ENCODE assay signal across 9 cellular contexts in the genomic region with DNA sequence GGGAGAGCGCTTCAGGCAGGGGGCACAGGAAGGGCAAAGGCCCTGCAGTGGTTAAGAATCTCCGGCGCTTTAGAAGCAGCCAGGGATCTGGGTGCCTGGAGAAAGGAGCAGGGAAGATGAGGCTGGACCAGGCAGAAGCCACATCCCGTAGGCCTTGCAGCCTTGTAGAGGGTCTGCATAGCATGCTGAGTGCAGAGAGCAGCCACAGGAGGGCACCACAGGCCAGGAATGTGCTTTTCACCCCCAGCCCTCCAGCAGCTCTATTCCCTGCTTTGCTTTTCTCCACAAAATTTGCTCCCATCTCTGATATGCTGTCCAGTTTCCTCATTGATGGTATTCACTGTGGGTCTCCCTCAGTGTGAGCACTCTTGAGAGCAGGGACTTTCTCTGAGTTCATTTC. TPM values are rescaled to one million over a fixed set of nuclear protein-coding genes. Genes with fewer than 3 reads are reported as not detected.
DNase-seq lines count a peak whose midpoint lies in the region; ATAC-seq, FAIRE-seq and TF ChIP-seq lines count a peak whose summit lies in the region.
"Had no signal": no experiment of that assay in that cellular context is flagged by ENCODE, and none has a peak within 500 bp of the region (broad histone marks: within the 10 kb centered on the region; RNA-seq: fewer than 3 reads in every experiment).

No MANE protein-coding gene starts in this region.

- H3K9me3 Mint-ChIP-seq in stimulated activated memory B cell treated with anti-CD40 and anti-IgM and Interleukin-4, amounts not matched to agents 10 μg/mL and 1 μg/mL and 100 μg/mL, for 72 hours = no peaks in the 10 kb centered on the region
- H3K9me3 Mint-ChIP-seq: naive B cell had no signal

- in situ Hi-C loops in K562 (cut with MboI) = loop anchor here (5.0 kb wide), 1 partner anchor 112 kb away; no protein-coding TSS in a partner anchor

- no peak overlapping the region for H3K27ac Mint-ChIP-seq in stimulated activated memory B cell treated with anti-CD40 and anti-IgM and Interleukin-4, amounts not matched to agents 10 μg/mL and 1 μg/mL and 100 μg/mL, for 72 hours
- H3K27ac Mint-ChIP-seq: naive B cell had no signal

- H3K36me3 Mint-ChIP-seq in stimulated activated memory B cell treated with anti-CD40 and anti-IgM and Interleukin-4, amounts not matched to agents 10 μg/mL and 1 μg/mL and 100 μg/mL, for 72 hours = no peaks in the 10 kb centered on the region
- H3K36me3 Mint-ChIP-seq: naive B cell had no signal

- no peak overlapping the region for H3K27ac ChIP-seq in K562 (ENCODE audit: extremely low read depth, low read depth, low read length)

- 85% methylated on average over 3 of the region's 4 CpGs for WGBS in K562 (ENCODE audit: insufficient coverage, low coverage, missing lambda C conversion rate)

- H3K9me1 ChIP-seq in K562 (ENCODE audit: control insufficient read depth, insufficient read depth, low read length) = no peaks in the 10 kb centered on the region

- intact Hi-C loops in K562 (cut with micrococcal nuclease) = loop anchor here (5.0 kb wide), 2 partner anchors 52 to 112 kb away; partner anchors contain the start of genes OVOL3 and POLR2I

- no peak overlapping the region for H3K9ac ChIP-seq in K562 (ENCODE audit: insufficient read depth in 1 of 2, low read depth in 2 of 2, low read length in 2 of 2)

- no peak for TF ChIP-seq EP300 in K562 (IDR thresholded peaks at IDR 0.05; ENCODE audit: low read length)

- peaks cover 5% of the 10 kb centered on the region; the same call in 1 of the 2 replicates for H4K20me1 ChIP-seq in K562 (replicated peaks; ENCODE audit: control insufficient read depth, insufficient read depth, low read length)

- H3K4me3 Mint-ChIP-seq in stimulated activated memory B cell treated with anti-CD40 and anti-IgM and Interleukin-4, amounts not matched to agents 10 μg/mL and 1 μg/mL and 100 μg/mL, for 72 hours = no peak overlapping the region

- TF ChIP-seq POLR2A in K562 (conservative IDR thresholded peaks at IDR 0.05) = no peak

- no peak overlapping the region for H3K4me2 ChIP-seq in K562 (ENCODE audit: insufficient read depth, low read length)

- POLR2A ChIA-PET in K562 (lab: Yijun Ruan, JAX) = interaction anchor here (1.2 kb wide), 1 partner anchor 23 kb away, joined by 3 read pairs; no protein-coding TSS in a partner anchor

- no peaks in the 10 kb centered on the region for H3K27me3 ChIP-seq in K562 (ENCODE audit: control insufficient read depth in 2 of 2, insufficient read depth in 2 of 2, low read length in 2 of 2)

- H3K27me3 Mint-ChIP-seq in stimulated activated memory B cell treated with anti-CD40 and anti-IgM and Interleukin-4, amounts not matched to agents 10 μg/mL and 1 μg/mL and 100 μg/mL, for 72 hours = no peaks in the 10 kb centered on the region
- H3K27me3 Mint-ChIP-seq: naive B cell had no signal

- BruUV-seq in K562 (replicated peaks; lab: Mats Ljungman, UMichigan) = no TSS peak

- peak; percentile 50 to 59 for TF ChIP-seq RAD21 in K562 (CRISPR knock-in tag; conservative IDR thresholded peaks at IDR 0.05 in 1 of 2, IDR thresholded peaks at IDR 0.05 in 1 of 2)

- no peaks in the 10 kb centered on the region for H3K9me3 ChIP-seq in K562 (replicated peaks; ENCODE audit: control insufficient read depth, insufficient read depth, low read depth, low read length)

- peaks cover 29% of the 10 kb centered on the region for H3K79me2 ChIP-seq in K562 (ENCODE audit: control insufficient read depth, insufficient read depth, low read length)

- H3K4me1 Mint-ChIP-seq in stimulated activated memory B cell treated with anti-CD40 and anti-IgM and Interleukin-4, amounts not matched to agents 10 μg/mL and 1 μg/mL and 100 μg/mL, for 72 hours = peaks cover 3% of the 10 kb centered on the region

- H3K4me1 ChIP-seq in K562 (replicated peaks in 1 of 2; ENCODE audit: control insufficient read depth in 2 of 2, insufficient read depth in 2 of 2, low read length in 2 of 2) = peaks cover 5% of the 10 kb centered on the region in 2 experiments; a peak in 3 of 5 replicates

- H3K36me3 ChIP-seq in K562 (ENCODE audit: control insufficient read depth, insufficient read depth, low read length) = peaks cover 78% of the 10 kb centered on the region

- CTCF ChIA-PET in K562 (lab: Yijun Ruan, JAX; ENCODE audit: low intra/inter-chr PET ratio) = interaction anchor here (0.6 to 1.5 kb wide), 2 partner anchors 52 to 111 kb away, joined by 3 to 6 read pairs; no protein-coding TSS in a partner anchor

- ATAC-seq in K562 (peak; percentile 84), HG03196 (IDR thresholded peaks at IDR 0.05; ENCODE audit: unreplicated experiment) (no peak)
- peak; percentile 52 for ATAC-seq in stimulated activated memory B cell treated with anti-CD40 and anti-IgM and Interleukin-4, amounts not matched to agents 10 μg/mL and 1 μg/mL and 100 μg/mL, for 72 hours

- no peak overlapping the region for H3K4me3 ChIP-seq in K562

- DNase-seq in NCI-H2196 treated with DMSO at 0.1 percent for 48 hours (lab: John Stamatoyannopoulos, UW; ENCODE audit: unreplicated experiment) (peak; percentile 48), K562 (ENCODE audit: extremely low read depth in 1 of 4, low spot score in 3 of 4) (peak; percentile 42 to 68 (median 47)), iPS-NIHi7 (ENCODE audit: extremely low spot score) (peak; percentile 77), SHP77 treated with DMSO at 0.1 percent for 48 hours (lab: John Stamatoyannopoulos, UW) (no peak), NCI-H1417 (lab: John Stamatoyannopoulos, UW) (no peak)
- DNase-seq: naive B cell had no signal

- peak; percentile 67 for FAIRE-seq in K562 (lab: Jason Lieb, UNC)

- no peak overlapping the region for H2AFZ ChIP-seq in K562 (ENCODE audit: low read depth, low read length)

- TF ChIP-seq CTCF in GM12873 (IDR thresholded peaks at IDR 0.05; ENCODE audit: insufficient read depth, low read depth, low read length, missing control alignments) (peak; percentile 70), K562 (IDR thresholded peaks at IDR 0.05 in 2 of 3, conservative IDR thresholded peaks at IDR 0.05 in 1 of 3; ENCODE audit: insufficient read depth in 2 of 3, low read depth in 1 of 3, low read length in 3 of 3) (peak; percentile 55 to 72 (median 72))

RNA-seq across cellular contexts. Expression of gene WDR62, which starts 5.7 kb away (rescaled TPM):
- total RNA-seq in K562 (2011; cell fraction: chromatin; rRNA removed; ENCODE audit: low replicate concordance) = 85.0 and 172 TPM in 2 replicates
- total RNA-seq in K562 (2011; cell fraction: nucleolus; rRNA removed) = 96.2 and 97.0 TPM in 2 replicates
- total RNA-seq in K562 (2011; cell fraction: nucleoplasm; rRNA removed) = 90.0 and 94.7 TPM in 2 replicates
- total RNA-seq in K562 (2014; rRNA removed) (18.8 and 27.6 TPM in 2 replicates), K562 (2014; rRNA removed; fragmentation: Illumina TruSeq; extraction: Trizol) (7.3 and 9.5 TPM in 2 replicates), K562 (2015; rRNA removed; fragmentation: Illumina TruSeq; extraction: Trizol) (15.3 and 15.5 TPM in 2 replicates), K562 (2021) (30.1 and 32.8 TPM in 2 replicates)
- polyA plus RNA-seq in K562 (2011; rRNA removed) (10.7 and 17.7 TPM in 2 replicates), K562 (2014; fragmentation: Illumina TruSeq; extraction: Trizol) (14.4 and 24.6 TPM in 2 replicates), K562 (2014; fragmentation: Nextera tagmentation; extraction: Ambion mirVana) (under 1 TPM; 0.35 to 0.75 TPM), K562 (2014; rRNA removed) (22.2 and 24.5 TPM in 2 replicates)
- 9.3 and 15.4 TPM in 2 replicates for polyA plus RNA-seq in K562 (2011; cell fraction: cytosol; rRNA removed)
- 55.2 and 81.8 TPM in 2 replicates for polyA plus RNA-seq in K562 (2011; cell fraction: nucleus; rRNA removed)
- 20.4 and 24.4 TPM in 2 replicates for polyA plus RNA-seq in K562 (2012)
- polyA minus RNA-seq in K562 (2011; rRNA and poly(A)+ RNA removed) = 23.3 and 33.3 TPM in 2 replicates
- polyA minus RNA-seq in K562 (2011; cell fraction: cytosol; rRNA and poly(A)+ RNA removed) = 14.1 and 18.5 TPM in 2 replicates
- polyA minus RNA-seq in K562 (2011; cell fraction: nucleus; rRNA and poly(A)+ RNA removed) = 32.3 and 35.1 TPM in 2 replicates

RNA-seq across cellular contexts. Expression of gene THAP8, which starts 6.3 kb away (rescaled TPM):
- 0.40 and 1.6 TPM in 2 replicates for total RNA-seq in K562 (2011; cell fraction: chromatin; rRNA removed; ENCODE audit: low replicate concordance)
- 1.8 and 2.2 TPM in 2 replicates for total RNA-seq in K562 (2011; cell fraction: nucleolus; rRNA removed)
- total RNA-seq in K562 (2011; cell fraction: nucleoplasm; rRNA removed) = 1.9 and 2.7 TPM in 2 replicates
- total RNA-seq in K562 (2014; rRNA removed) = 1.9 and 2.0 TPM in 2 replicates
- total RNA-seq in K562 (2014; rRNA removed; fragmentation: Illumina TruSeq; extraction: Trizol) = 0.10 and 0.36 TPM in 2 replicates
- total RNA-seq in K562 (2015; rRNA removed; fragmentation: Illumina TruSeq; extraction: Trizol) = 0.94 and 1.6 TPM in 2 replicates
- 1.3 and 1.6 TPM in 2 replicates for total RNA-seq in K562 (2021)
- 0.68 and 1.0 TPM in 2 replicates for polyA plus RNA-seq in K562 (2011; rRNA removed)
- 1.1 and 2.9 TPM in 2 replicates for polyA plus RNA-seq in K562 (2011; cell fraction: cytosol; rRNA removed)
- 0.91 and 1.4 TPM in 2 replicates for polyA plus RNA-seq in K562 (2011; cell fraction: nucleus; rRNA removed)
- 2.5 and 4.6 TPM in 2 replicates for polyA plus RNA-seq in K562 (2012)
- 0.82 and 1.1 TPM in 2 replicates for polyA plus RNA-seq in K562 (2014; fragmentation: Illumina TruSeq; extraction: Trizol)
- under 1 TPM; 0.11 to 0.14 TPM for polyA plus RNA-seq in K562 (2014; fragmentation: Nextera tagmentation; extraction: Ambion mirVana)
- polyA plus RNA-seq in K562 (2014; rRNA removed) = 1.8 and 1.9 TPM in 2 replicates
- 0.42 and 0.70 TPM in 2 replicates for polyA minus RNA-seq in K562 (2011; rRNA and poly(A)+ RNA removed)
- polyA minus RNA-seq in K562 (2011; cell fraction: cytosol; rRNA and poly(A)+ RNA removed) = 0.76 TPM in 1 of 2 replicates, not detected in the other
- polyA minus RNA-seq in K562 (2011; cell fraction: nucleus; rRNA and poly(A)+ RNA removed) = 0.54 and 0.67 TPM in 2 replicates

RNA-seq across cellular contexts. Expression of gene CLIP3, which starts 27.8 kb away (rescaled TPM):
- total RNA-seq in K562 (2011; cell fraction: chromatin; rRNA removed; ENCODE audit: low replicate concordance) = 0.26 and 0.51 TPM in 2 replicates
- total RNA-seq in K562 (2011; cell fraction: nucleolus; rRNA removed) = 1.0 and 1.4 TPM in 2 replicates
- 0.23 and 0.73 TPM in 2 replicates for total RNA-seq in K562 (2011; cell fraction: nucleoplasm; rRNA removed)
- 0.16 and 0.50 TPM in 2 replicates for total RNA-seq in K562 (2014; rRNA removed)
- total RNA-seq in K562 (2014; rRNA removed; fragmentation: Illumina TruSeq; extraction: Trizol) = not detected in 2 replicates
- 0.14 TPM in 1 of 2 replicates, not detected in the other for total RNA-seq in K562 (2015; rRNA removed; fragmentation: Illumina TruSeq; extraction: Trizol)
- total RNA-seq in K562 (2021) = 0.16 and 0.18 TPM in 2 replicates
- 0.08 and 0.14 TPM in 2 replicates for polyA plus RNA-seq in K562 (2011; rRNA removed)
- 0.03 and 0.07 TPM in 2 replicates for polyA plus RNA-seq in K562 (2011; cell fraction: cytosol; rRNA removed)
- 0.30 and 0.83 TPM in 2 replicates for polyA plus RNA-seq in K562 (2011; cell fraction: nucleus; rRNA removed)
- polyA plus RNA-seq in K562 (2012) = 0.79 and 1.8 TPM in 2 replicates
- polyA plus RNA-seq in K562 (2014; fragmentation: Illumina TruSeq; extraction: Trizol) = 0.11 and 0.16 TPM in 2 replicates
- polyA plus RNA-seq in K562 (2014; fragmentation: Nextera tagmentation; extraction: Ambion mirVana) = under 1 TPM; 0.01 to 0.43 TPM
- 0.13 TPM in 1 of 2 replicates, not detected in the other for polyA plus RNA-seq in K562 (2014; rRNA removed)
- not detected in 2 replicates for polyA minus RNA-seq in K562 (2011; rRNA and poly(A)+ RNA removed)
- not detected in 2 replicates for polyA minus RNA-seq in K562 (2011; cell fraction: cytosol; rRNA and poly(A)+ RNA removed)
- polyA minus RNA-seq in K562 (2011; cell fraction: nucleus; rRNA and poly(A)+ RNA removed) = 0.13 and 0.33 TPM in 2 replicates

RNA-seq across cellular contexts. Expression of gene ALKBH6, which starts 46.4 kb away (rescaled TPM):
- 56.4 and 79.7 TPM in 2 replicates for total RNA-seq in K562 (2011; cell fraction: chromatin; rRNA removed; ENCODE audit: low replicate concordance)
- total RNA-seq in K562 (2011; cell fraction: nucleolus; rRNA removed) = 41.4 and 49.3 TPM in 2 replicates
- total RNA-seq in K562 (2011; cell fraction: nucleoplasm; rRNA removed) = 60.1 and 64.5 TPM in 2 replicates
- total RNA-seq in K562 (2014; rRNA removed) (38.2 and 47.3 TPM in 2 replicates), K562 (2014; rRNA removed; fragmentation: Illumina TruSeq; extraction: Trizol) (20.3 and 25.8 TPM in 2 replicates), K562 (2015; rRNA removed; fragmentation: Illumina TruSeq; extraction: Trizol) (17.7 and 22.7 TPM in 2 replicates), K562 (2021) (34.5 and 35.0 TPM in 2 replicates)
- polyA plus RNA-seq in K562 (2011; rRNA removed) (33.5 and 40.4 TPM in 2 replicates), K562 (2014; fragmentation: Illumina TruSeq; extraction: Trizol) (38.2 TPM in 2 replicates), K562 (2014; fragmentation: Nextera tagmentation; extraction: Ambion mirVana) (1 to 10 TPM in 1 of 2 experiments, under 1 TPM in 1; 0.67 to 2.3 TPM), K562 (2014; rRNA removed) (55.9 and 62.0 TPM in 2 replicates)
- 28.8 and 69.6 TPM in 2 replicates for polyA plus RNA-seq in K562 (2011; cell fraction: cytosol; rRNA removed)
- polyA plus RNA-seq in K562 (2011; cell fraction: nucleus; rRNA removed) = 121 and 132 TPM in 2 replicates
- 37.1 and 40.2 TPM in 2 replicates for polyA plus RNA-seq in K562 (2012)
- 10.9 and 11.2 TPM in 2 replicates for polyA minus RNA-seq in K562 (2011; rRNA and poly(A)+ RNA removed)
- 3.1 and 9.9 TPM in 2 replicates for polyA minus RNA-seq in K562 (2011; cell fraction: cytosol; rRNA and poly(A)+ RNA removed)
- polyA minus RNA-seq in K562 (2011; cell fraction: nucleus; rRNA and poly(A)+ RNA removed) = 14.5 and 18.5 TPM in 2 replicates

RNA-seq across cellular contexts. Expression of gene OVOL3, which starts 50.5 kb away (rescaled TPM):
- total RNA-seq in K562 (2011; cell fraction: chromatin; rRNA removed; ENCODE audit: low replicate concordance) = not detected in 2 replicates
- 0.67 TPM in 1 of 2 replicates, not detected in the other for total RNA-seq in K562 (2011; cell fraction: nucleolus; rRNA removed)
- not detected in 2 replicates for total RNA-seq in K562 (2011; cell fraction: nucleoplasm; rRNA removed)
- total RNA-seq in K562 (2014; rRNA removed) (not detected in 2 replicates), K562 (2014; rRNA removed; fragmentation: Illumina TruSeq; extraction: Trizol) (not detected in 2 replicates), K562 (2015; rRNA removed; fragmentation: Illumina TruSeq; extraction: Trizol) (not detected in 2 replicates), K562 (2021) (not detected in 2 replicates)
- polyA plus RNA-seq in K562 (2011; rRNA removed) (not detected in 2 replicates), K562 (2014; fragmentation: Illumina TruSeq; extraction: Trizol) (not detected in 2 replicates), K562 (2014; fragmentation: Nextera tagmentation; extraction: Ambion mirVana) (not detected), K562 (2014; rRNA removed) (not detected in 2 replicates)
- not detected in 2 replicates for polyA plus RNA-seq in K562 (2011; cell fraction: cytosol; rRNA removed)
- polyA plus RNA-seq in K562 (2011; cell fraction: nucleus; rRNA removed) = 0.23 TPM in 1 of 2 replicates, not detected in the other
- polyA plus RNA-seq in K562 (2012) = 0.17 TPM in 1 of 2 replicates, not detected in the other
- not detected in 2 replicates for polyA minus RNA-seq in K562 (2011; rRNA and poly(A)+ RNA removed)
- not detected in 2 replicates for polyA minus RNA-seq in K562 (2011; cell fraction: cytosol; rRNA and poly(A)+ RNA removed)
- not detected in 2 replicates for polyA minus RNA-seq in K562 (2011; cell fraction: nucleus; rRNA and poly(A)+ RNA removed)

Comparison
In these comparisons a context has a peak if more than half of its experiments do, and no peak if none do; other contexts are left out.
1. DNase-seq: peak in NCI-H2196 treated with DMSO at 0.1 percent for 48 hours (single experiment), K562 (4 of 4) and iPS-NIHi7 (single experiment); none in SHP77 treated with DMSO at 0.1 percent for 48 hours (single experiment) and NCI-H1417 (0 of 3).